8 cellular contexts compared by ENCODE assay signal in genomic region chr7:127392566-127393369, GRCh38. TPM values are rescaled to one million over a fixed set of nuclear protein-coding genes. Genes with fewer than 3 reads are reported as not detected.
DNase-seq lines count a peak whose midpoint lies in the region; ATAC-seq and TF ChIP-seq lines count a peak whose summit lies in the region.

A gene with protein sequence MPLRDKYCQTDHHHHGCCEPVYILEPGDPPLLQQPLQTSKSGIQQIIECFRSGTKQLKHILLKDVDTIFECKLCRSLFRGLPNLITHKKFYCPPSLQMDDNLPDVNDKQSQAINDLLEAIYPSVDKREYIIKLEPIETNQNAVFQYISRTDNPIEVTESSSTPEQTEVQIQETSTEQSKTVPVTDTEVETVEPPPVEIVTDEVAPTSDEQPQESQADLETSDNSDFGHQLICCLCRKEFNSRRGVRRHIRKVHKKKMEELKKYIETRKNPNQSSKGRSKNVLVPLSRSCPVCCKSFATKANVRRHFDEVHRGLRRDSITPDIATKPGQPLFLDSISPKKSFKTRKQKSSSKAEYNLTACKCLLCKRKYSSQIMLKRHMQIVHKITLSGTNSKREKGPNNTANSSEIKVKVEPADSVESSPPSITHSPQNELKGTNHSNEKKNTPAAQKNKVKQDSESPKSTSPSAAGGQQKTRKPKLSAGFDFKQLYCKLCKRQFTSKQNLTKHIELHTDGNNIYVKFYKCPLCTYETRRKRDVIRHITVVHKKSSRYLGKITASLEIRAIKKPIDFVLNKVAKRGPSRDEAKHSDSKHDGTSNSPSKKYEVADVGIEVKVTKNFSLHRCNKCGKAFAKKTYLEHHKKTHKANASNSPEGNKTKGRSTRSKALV (minus strand): TSS chr7:127392708. CDS start chr7:127391557, 1,151 bp downstream.

- TF ChIP-seq POLR2A in right lobe of liver (IDR thresholded peaks at IDR 0.05), result peak; percentile 96

- no peaks in the 10 kb centered on the region for H3K27me3 ChIP-seq in right lobe of liver

- peak within 1 kb of the TSS; percentile 92 for H3K4me3 Mint-ChIP-seq in activated CD4-positive, alpha-beta memory T cell treated with anti-CD3 and anti-CD28 coated beads for 36 hours

- peak; percentile 67 for DNase-seq in NCI-H82 treated with DMSO at 0.1 percent for 48 hours (lab: John Stamatoyannopoulos, UW; ENCODE audit: unreplicated experiment)
- peak; percentile 93 for DNase-seq in activated CD4-positive, alpha-beta memory T cell treated with anti-CD3 and anti-CD28 coated beads for 36 hours
- DNase-seq in dermis microvascular lymphatic vessel endothelial cell (ENCODE audit: low read depth in 2 of 2), result peak; percentile 81 to 91
- DNase-seq in right lobe of liver, result peak; percentile 95
- peak; percentile 83 to 90 for DNase-seq in stimulated activated CD4-positive, alpha-beta T cell treated with anti-CD3 and anti-CD28 coated beads, Interleukin-4, amount 100 ng/mL, for 4 hours

- no peaks in the 10 kb centered on the region for H3K27me3 Mint-ChIP-seq in activated CD4-positive, alpha-beta memory T cell treated with anti-CD3 and anti-CD28 coated beads for 36 hours

- no peak for TF ChIP-seq CTCF in C4-2B (conservative IDR thresholded peaks at IDR 0.05)
- TF ChIP-seq CTCF in right lobe of liver (IDR thresholded peaks at IDR 0.05), result peak in 1 of 4 donors; percentile 7

- H3K27ac Mint-ChIP-seq in activated CD4-positive, alpha-beta memory T cell treated with anti-CD3 and anti-CD28 coated beads for 36 hours, result peak within 1 kb of the TSS; percentile 94

- WGBS in right lobe of liver (ENCODE audit: insufficient coverage, low coverage, low lambda C conversion rate, missing lambda C conversion rate), result 0% methylated on average over 12 of the region's 67 CpGs

- peak within 1 kb of the TSS; percentile 82 to 96 (median 93) for H3K4me3 ChIP-seq in right lobe of liver

- H3K36me3 Mint-ChIP-seq in activated CD4-positive, alpha-beta memory T cell treated with anti-CD3 and anti-CD28 coated beads for 36 hours, result peaks cover 29% of the 10 kb centered on the region

- peaks cover 59% of the 10 kb centered on the region for H3K4me1 Mint-ChIP-seq in activated CD4-positive, alpha-beta memory T cell treated with anti-CD3 and anti-CD28 coated beads for 36 hours (ENCODE audit: low read depth)

- H3K36me3 ChIP-seq in right lobe of liver, result peaks cover 0 to 8% (median 0%) of the 10 kb centered on the region in 4 donors

- ATAC-seq in GM19372 (IDR thresholded peaks at IDR 0.05; ENCODE audit: low read depth, unreplicated experiment), result peak; percentile 67
- ATAC-seq in HG03521 (IDR thresholded peaks at IDR 0.05; ENCODE audit: unreplicated experiment), result peak; percentile 81
- peak; percentile 95 to 98 (median 96) for ATAC-seq in right lobe of liver

- peak within 1 kb of the TSS; percentile 98 for H3K27ac ChIP-seq in C4-2B
- H3K27ac ChIP-seq in right lobe of liver, result peak within 1 kb of the TSS; percentile 91 to 94 (median 92)

- intact Hi-C loops in activated CD4-positive, alpha-beta memory T cell treated with anti-CD3 and anti-CD28 coated beads for 36 hours (cut with micrococcal nuclease), result loop anchor here (1.0 to 10.0 kb wide), 7 partner anchors 12 to 462 kb away; partner anchors contain the start of genes ARF5, GRM8 and SND1
- intact Hi-C loops in right lobe of liver (cut with DNase I), result no loop called here

- H3K4me1 ChIP-seq in right lobe of liver, result peaks cover 0 to 19% (median 6%) of the 10 kb centered on the region in 4 donors

- CTCF ChIA-PET in activated CD4-positive, alpha-beta memory T cell treated with anti-CD3 and anti-CD28 coated beads for 36 hours (lab: Charles Lee), result interaction anchor here (0.6 to 3.4 kb wide), 5 partner anchors 10 to 55 kb away, joined by 3 to 29 read pairs (median 3); no protein-coding TSS in a partner anchor

- POLR2A ChIA-PET in activated CD4-positive, alpha-beta memory T cell treated with anti-CD3 and anti-CD28 coated beads for 36 hours (lab: Charles Lee), result interaction anchor here (0.6 to 2.8 kb wide), 13 partner anchors 9 to 196 kb away, joined by 3 to 17 read pairs (median 6); partner anchors contain the start of genes ARF5 and GCC1

- H3K9me3 ChIP-seq in right lobe of liver, result no peaks in the 10 kb centered on the region

- H3K9me3 Mint-ChIP-seq in activated CD4-positive, alpha-beta memory T cell treated with anti-CD3 and anti-CD28 coated beads for 36 hours, result peaks cover 5% of the 10 kb centered on the region

RNA-seq across cellular contexts. Expression of the gene that starts here (rescaled TPM):
- total RNA-seq in activated CD4-positive, alpha-beta memory T cell treated with anti-CD3 and anti-CD28 coated beads for 36 hours, result 10 to 100 TPM; 24.9 to 29.2 TPM
- total RNA-seq in dermis microvascular lymphatic vessel endothelial cell (7.1 and 9.5 TPM in 2 replicates), right lobe of liver (10 to 100 TPM; 12.5 to 32.3 (median 15.3) TPM)

Comparison
In these comparisons a context has a peak if more than half of its experiments do, and no peak if none do; other contexts are left out.
1. Peak in every context shown above with its lines: DNase-seq, ATAC-seq, H3K4me3 ChIP-seq and H3K27ac ChIP-seq.